In the genomic region with DNA sequence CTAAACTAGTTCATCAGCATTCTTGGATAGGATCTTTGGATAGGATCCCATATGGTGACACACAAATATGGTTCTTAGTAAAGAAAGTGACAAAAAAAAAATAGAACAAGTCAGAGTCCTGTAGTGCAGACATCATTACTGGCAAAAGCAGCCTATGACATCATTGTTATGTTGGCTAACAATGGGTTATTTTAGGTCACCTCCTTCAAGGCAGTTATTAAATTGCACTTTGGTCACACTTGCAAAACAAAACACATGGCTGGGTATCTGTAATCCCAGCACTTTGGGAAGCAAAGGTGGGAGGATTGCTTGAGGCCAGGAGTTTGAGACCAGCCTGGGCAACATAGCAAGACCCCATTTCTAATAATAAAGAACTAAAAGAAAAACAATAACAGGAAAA, we compare ENCODE assay signal across 13 cellular contexts.
DNase-seq lines count a peak whose midpoint lies in the region; ATAC-seq and TF ChIP-seq lines count a peak whose summit lies in the region.
"Had no signal": no experiment of that assay in that cellular context is flagged by ENCODE, and none has a peak within 500 bp of the region (broad histone marks: within the 10 kb centered on the region; RNA-seq: fewer than 3 reads in every experiment).

No MANE protein-coding gene starts in this region.

- H3K27ac ChIP-seq in ACC112 (ENCODE audit: low read depth, low read length) (peak overlapping the region; percentile 95), right lobe of liver (peak overlapping the region; percentile 34 to 91 (median 90))

- intact Hi-C loops in right lobe of liver (cut with DNase I): no loop called here

- H3K9me3 Mint-ChIP-seq in HFFc6: no peaks in the 10 kb centered on the region; the same call in 1 of the 2 replicates

- H3K36me3 Mint-ChIP-seq in HFFc6 (ENCODE audit: low read depth): no peaks in the 10 kb centered on the region

- 0 out of 2 replicates have a peak, but pooled peaks cover 3% of the 10 kb centered on the region for H3K36me3 ChIP-seq in ACC112 (ENCODE audit: insufficient read depth, low read length)
- no peaks in the 10 kb centered on the region for H3K36me3 ChIP-seq in right lobe of liver
- H3K36me3 ChIP-seq: transverse colon had no signal

- TF ChIP-seq CTCF in HFFc6 (IDR thresholded peaks at IDR 0.05): no peak
- no peak for TF ChIP-seq CTCF in right lobe of liver (IDR thresholded peaks at IDR 0.05)

- peak; percentile 5 for DNase-seq in HFFc6
- DNase-seq in dermis blood vessel endothelial cell: peak; percentile 37
- no peak for DNase-seq in right lobe of liver
- DNase-seq in NCI-H82 treated with DMSO at 0.1 percent for 48 hours (lab: John Stamatoyannopoulos, UW; ENCODE audit: unreplicated experiment): no peak
- DNase-seq in activated CD4-positive, alpha-beta T cell treated with anti-CD3 and anti-CD28 coated beads, Interleukin-2, amount 50 U/mL, for 4 hours: no peak
- DNase-seq: activated CD8-positive, alpha-beta memory T cell treated with anti-CD3 and anti-CD28 coated beads for 24 hours; effector CD4-positive, alpha-beta T cell; NCI-H2107; transverse colon had no signal

- H3K4me3 ChIP-seq in ACC112 (ENCODE audit: low read depth, low read length) (no peak overlapping the region), right lobe of liver (no peak overlapping the region)
- H3K4me3 ChIP-seq: transverse colon had no signal

- H3K27me3 Mint-ChIP-seq in HFFc6 (ENCODE audit: insufficient read depth): no peaks in the 10 kb centered on the region; the same call in 1 of the 2 replicates
- H3K27me3 Mint-ChIP-seq: activated naive CD4-positive, alpha-beta T cell treated with anti-CD3 and anti-CD28 coated beads, Interleukin-2, amount 50 U/mL, for 24 hours had no signal

- H2AFZ ChIP-seq in ACC112 (ENCODE audit: low read length, unreplicated experiment): no peak overlapping the region

- peaks cover 27% of the 10 kb centered on the region for H3K4me1 ChIP-seq in ACC112 (ENCODE audit: control insufficient read depth, insufficient read depth, low read length, unreplicated experiment)
- H3K4me1 ChIP-seq in right lobe of liver: peaks cover 0 to 15% (median 4%) of the 10 kb centered on the region in 4 donors

- no peak overlapping the region for H3K4me3 Mint-ChIP-seq in HFFc6
- H3K4me3 Mint-ChIP-seq: activated naive CD4-positive, alpha-beta T cell treated with anti-CD3 and anti-CD28 coated beads, Interleukin-2, amount 50 U/mL, for 24 hours had no signal

- H3K4me1 Mint-ChIP-seq in HFFc6 (ENCODE audit: low read depth): peaks cover 10% of the 10 kb centered on the region; the same call in 1 of the 2 replicates
- H3K4me1 Mint-ChIP-seq: activated naive CD4-positive, alpha-beta T cell treated with anti-CD3 and anti-CD28 coated beads, Interleukin-2, amount 50 U/mL, for 24 hours had no signal

- no peaks in the 10 kb centered on the region for H3K79me2 ChIP-seq in ACC112 (ENCODE audit: control insufficient read depth, insufficient read depth, low read length, unreplicated experiment)

- no peaks in the 10 kb centered on the region for H3K27me3 ChIP-seq in ACC112 (ENCODE audit: insufficient read depth, low read length)
- no peaks in the 10 kb centered on the region for H3K27me3 ChIP-seq in right lobe of liver
- H3K27me3 ChIP-seq: transverse colon had no signal

- H3K9me3 ChIP-seq in right lobe of liver: no peaks in the 10 kb centered on the region

- H3K27ac Mint-ChIP-seq in HFFc6: no peak overlapping the region
- H3K27ac Mint-ChIP-seq: activated naive CD4-positive, alpha-beta T cell treated with anti-CD3 and anti-CD28 coated beads, Interleukin-2, amount 50 U/mL, for 24 hours had no signal

- TF ChIP-seq POLR2A in right lobe of liver (IDR thresholded peaks at IDR 0.05): no peak

- ATAC-seq in right lobe of liver (peak; percentile 71 to 77 (median 75)), HG03457 (IDR thresholded peaks at IDR 0.05; ENCODE audit: unreplicated experiment) (no peak), GM18498 (IDR thresholded peaks at IDR 0.05; ENCODE audit: unreplicated experiment) (no peak)

Comparison
In these comparisons a context has a peak if more than half of its experiments do, and no peak if none do; other contexts are left out.
1. DNase-seq: peak in HFFc6 (single experiment) and dermis blood vessel endothelial cell (single experiment); none in right lobe of liver (0 of 3), NCI-H82 treated with DMSO at 0.1 percent for 48 hours (single experiment) and activated CD4-positive, alpha-beta T cell treated with anti-CD3 and anti-CD28 coated beads, Interleukin-2, amount 50 U/mL, for 4 hours (0 of 2).
2. ATAC-seq: peak in right lobe of liver (4 of 4); none in HG03457 (single experiment) and GM18498 (single experiment).